ENCODE assay signal across 8 cellular contexts in the genomic region with DNA sequence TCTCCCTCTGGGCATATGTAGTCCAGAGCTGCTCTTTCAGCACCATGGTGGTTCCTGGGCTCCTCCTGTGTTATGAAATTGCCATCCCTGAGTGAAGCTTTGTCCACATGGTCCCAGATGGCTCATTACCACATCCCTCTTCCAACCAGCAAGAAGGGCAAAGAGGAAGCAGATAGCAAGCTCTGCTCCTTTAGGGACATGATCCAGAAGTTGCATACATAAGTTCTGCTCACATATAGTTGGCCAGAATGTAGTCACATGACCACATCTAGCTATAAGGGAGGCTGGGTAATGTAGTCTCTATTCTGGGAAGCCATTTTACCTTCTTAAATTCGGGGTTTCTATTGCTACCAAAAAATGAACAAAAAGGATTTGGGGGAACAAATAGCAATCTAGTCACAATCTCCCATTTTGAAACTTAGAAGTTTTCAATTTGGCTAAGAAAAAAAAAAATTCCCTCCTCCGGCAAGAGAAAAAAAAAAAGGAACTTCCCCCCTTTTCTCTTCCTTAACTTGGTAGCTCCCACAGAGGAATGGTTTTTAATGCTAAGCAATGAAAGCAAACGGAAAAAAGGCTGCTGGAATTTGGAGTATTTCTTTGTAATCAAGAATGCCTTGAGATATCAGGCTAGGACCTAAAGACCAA.
A peak's percentile ranks its signal among the peaks of the same experiment; 100 is the strongest.
DNase-seq lines count a peak whose midpoint lies in the region; ATAC-seq, FAIRE-seq and TF ChIP-seq lines count a peak whose summit lies in the region.

No MANE protein-coding gene starts in this region.

- CTCF ChIA-PET in activated B cell treated with CpG ODN at 0.5 μM for 24 hours (lab: Charles Lee) = no interaction called here

- H3K4me1 ChIP-seq in iPS-20b (ENCODE audit: insufficient read depth, low read length) = no peaks in the 10 kb centered on the region; the same call in 1 of the 2 replicates

- no peaks in the 10 kb centered on the region for H3K36me3 ChIP-seq in iPS-20b (ENCODE audit: insufficient read depth, low read depth, low read length)

- TF ChIP-seq CTCF in activated B cell treated with CpG ODN at 0.5 μM for 24 hours (IDR thresholded peaks at IDR 0.05) = no peak

- DNase-seq in M059J (ENCODE audit: low read depth) (peak; percentile 33), activated B cell treated with CpG ODN at 0.5 μM for 24 hours (no peak), NCI-H748 treated with DMSO at 0.1 percent for 48 hours (lab: John Stamatoyannopoulos, UW) (no peak)
- DNase-seq in stimulated activated naive B cell treated with anti-CD40 and anti-IgM and Interleukin-4, amounts not matched to agents 10 μg/mL and 1 μg/mL and 100 μg/mL, for 72 hours = no peak

- H3K9ac ChIP-seq in iPS-20b (ENCODE audit: low read depth, low read length) = peak overlapping the region; percentile 40; the same call in 1 of the 2 replicates

- no peaks in the 10 kb centered on the region for H3K4me1 Mint-ChIP-seq in activated B cell treated with CpG ODN at 0.5 μM for 24 hours
- H3K4me1 Mint-ChIP-seq in stimulated activated naive B cell treated with anti-CD40 and anti-IgM and Interleukin-4, amounts not matched to agents 10 μg/mL and 1 μg/mL and 100 μg/mL, for 72 hours = no peaks in the 10 kb centered on the region

- no peaks in the 10 kb centered on the region for H3K27me3 ChIP-seq in iPS-20b (ENCODE audit: insufficient read depth, low read length)

- H3K9me3 Mint-ChIP-seq in activated B cell treated with CpG ODN at 0.5 μM for 24 hours = no peaks in the 10 kb centered on the region
- H3K9me3 Mint-ChIP-seq in stimulated activated naive B cell treated with anti-CD40 and anti-IgM and Interleukin-4, amounts not matched to agents 10 μg/mL and 1 μg/mL and 100 μg/mL, for 72 hours = no peaks in the 10 kb centered on the region

- peaks cover 2% of the 10 kb centered on the region for H3K27me3 Mint-ChIP-seq in activated B cell treated with CpG ODN at 0.5 μM for 24 hours
- H3K27me3 Mint-ChIP-seq in stimulated activated naive B cell treated with anti-CD40 and anti-IgM and Interleukin-4, amounts not matched to agents 10 μg/mL and 1 μg/mL and 100 μg/mL, for 72 hours = peaks cover 0 to 23% of the 10 kb centered on the region in 2 donors

- peak; percentile 37 for ATAC-seq in activated B cell treated with CpG ODN at 0.5 μM for 24 hours (ENCODE audit: low read depth)
- ATAC-seq in stimulated activated naive B cell treated with anti-CD40 and anti-IgM and Interleukin-4, amounts not matched to agents 10 μg/mL and 1 μg/mL and 100 μg/mL, for 72 hours (replicated peaks) = peak; percentile 85 to 94
- no peak for ATAC-seq in HG02852 (IDR thresholded peaks at IDR 0.05; ENCODE audit: unreplicated experiment)
- no peak for ATAC-seq in GM21786 (IDR thresholded peaks at IDR 0.05; ENCODE audit: unreplicated experiment)

- no peaks in the 10 kb centered on the region for H3K9me3 ChIP-seq in iPS-20b (ENCODE audit: insufficient read depth, low read depth, low read length)

- POLR2A ChIA-PET in activated B cell treated with CpG ODN at 0.5 μM for 24 hours (lab: Charles Lee) = no interaction called here

- FAIRE-seq in G401.6 (lab: Jason Lieb, UNC) = peak; percentile 90

- H3K4me3 Mint-ChIP-seq in activated B cell treated with CpG ODN at 0.5 μM for 24 hours = no peak overlapping the region
- H3K4me3 Mint-ChIP-seq in stimulated activated naive B cell treated with anti-CD40 and anti-IgM and Interleukin-4, amounts not matched to agents 10 μg/mL and 1 μg/mL and 100 μg/mL, for 72 hours = no peak overlapping the region

- H3K36me3 Mint-ChIP-seq in activated B cell treated with CpG ODN at 0.5 μM for 24 hours (ENCODE audit: low read depth) = no peaks in the 10 kb centered on the region
- peaks cover 0 to 3% of the 10 kb centered on the region in 2 donors for H3K36me3 Mint-ChIP-seq in stimulated activated naive B cell treated with anti-CD40 and anti-IgM and Interleukin-4, amounts not matched to agents 10 μg/mL and 1 μg/mL and 100 μg/mL, for 72 hours

- H3K27ac Mint-ChIP-seq in activated B cell treated with CpG ODN at 0.5 μM for 24 hours = no peak overlapping the region
- no peak overlapping the region for H3K27ac Mint-ChIP-seq in stimulated activated naive B cell treated with anti-CD40 and anti-IgM and Interleukin-4, amounts not matched to agents 10 μg/mL and 1 μg/mL and 100 μg/mL, for 72 hours

- H3K27ac ChIP-seq in iPS-20b (ENCODE audit: low read length) = peak overlapping the region; percentile 80

- intact Hi-C loops in activated B cell treated with CpG ODN at 0.5 μM for 24 hours (cut with micrococcal nuclease) = no loop called here

- H3K4me3 ChIP-seq in iPS-20b (ENCODE audit: low read length) = peak overlapping the region; percentile 24; the same call in 1 of the 2 replicates

Comparison
In these comparisons a context has a peak if more than half of its experiments do, and no peak if none do; other contexts are left out.
1. ATAC-seq: peak in activated B cell treated with CpG ODN at 0.5 μM for 24 hours (single experiment) and stimulated activated naive B cell treated with anti-CD40 and anti-IgM and Interleukin-4, amounts not matched to agents 10 μg/mL and 1 μg/mL and 100 μg/mL, for 72 hours (2 of 2); none in HG02852 (single experiment) and GM21786 (single experiment).